10 cellular contexts compared by ENCODE assay signal in the genomic region with DNA sequence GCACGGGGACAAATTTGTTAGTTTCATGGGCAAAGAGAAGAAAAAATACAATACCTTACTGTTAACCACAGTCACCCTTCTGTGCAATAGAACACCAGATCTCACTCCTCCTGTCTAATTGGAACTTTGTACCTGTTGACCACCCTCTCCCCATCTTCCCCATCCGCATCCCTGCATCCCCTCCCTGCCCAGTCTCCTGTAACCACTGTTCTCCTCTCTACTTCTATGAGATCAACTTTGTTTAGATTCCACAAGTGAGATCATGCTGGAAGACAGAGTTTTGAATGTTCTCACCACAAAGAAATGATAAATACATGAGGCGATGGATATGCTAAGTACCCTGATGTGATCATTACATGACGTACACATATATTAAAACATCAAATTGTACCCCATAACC. TPM values are rescaled to one million over a fixed set of nuclear protein-coding genes. Genes with fewer than 3 reads are reported as not detected.
A peak's percentile ranks its signal among the peaks of the same experiment; 100 is the strongest.
DNase-seq lines count a peak whose midpoint lies in the region; ATAC-seq and TF ChIP-seq lines count a peak whose summit lies in the region.
"Had no signal": no experiment of that assay in that cellular context is flagged by ENCODE, and none has a peak within 500 bp of the region (broad histone marks: within the 10 kb centered on the region; RNA-seq: fewer than 3 reads in every experiment).

No MANE protein-coding gene starts in this region.

- CTCF ChIA-PET in Calu3 (lab: Charles Lee), result interaction anchor here (0.7 to 1.8 kb wide), 3 partner anchors 9 to 265 kb away, joined by 3 to 7 read pairs (median 4); a partner anchor contains a TSS

- ATAC-seq in GM18498 (IDR thresholded peaks at IDR 0.05; ENCODE audit: unreplicated experiment), result no peak
- ATAC-seq in GM19324 (IDR thresholded peaks at IDR 0.05; ENCODE audit: low FRiP score, unreplicated experiment), result no peak
- no peak for ATAC-seq in GM18909 (IDR thresholded peaks at IDR 0.05; ENCODE audit: poor library complexity, unreplicated experiment)
- ATAC-seq in GM18858 (IDR thresholded peaks at IDR 0.05; ENCODE audit: unreplicated experiment), result no peak

- no peak for DNase-seq in Calu3
- DNase-seq in M059J (ENCODE audit: low read depth), result peak; percentile 85
- no peak for DNase-seq in mesothelial cell of epicardium (ENCODE audit: low spot score in 2 of 2, unreplicated experiment in 2 of 2)
- DNase-seq: KBM-7, SHP77 treated with DMSO at 0.1 percent for 48 hours had no signal

- H3K36me3 Mint-ChIP-seq in Calu3 (ENCODE audit: insufficient read depth, unreplicated experiment) (peaks cover 17% of the 10 kb centered on the region), brain (peaks cover 80% of the 10 kb centered on the region), mesothelial cell of epicardium (peaks cover 32% of the 10 kb centered on the region)

- no TSS peak for BruUV-seq in Calu3 (replicated peaks; lab: Mats Ljungman, UMichigan)

- intact Hi-C loops in Calu3 (cut with micrococcal nuclease; ENCODE audit: unreplicated experiment), result loop anchor here (1.0 to 5.0 kb wide), 3 partner anchors 25 to 265 kb away; a partner anchor contains a TSS

- H3K4me3 Mint-ChIP-seq in Calu3 (ENCODE audit: low read depth, unreplicated experiment), result peak overlapping the region; percentile 31
- H3K4me3 Mint-ChIP-seq in brain, result no peak overlapping the region
- H3K4me3 Mint-ChIP-seq in mesothelial cell of epicardium, result no peak overlapping the region

- H3K27me3 Mint-ChIP-seq in Calu3 (ENCODE audit: unreplicated experiment), result no peaks in the 10 kb centered on the region
- H3K27me3 Mint-ChIP-seq in brain, result peaks cover 6% of the 10 kb centered on the region
- no peaks in the 10 kb centered on the region for H3K27me3 Mint-ChIP-seq in mesothelial cell of epicardium (ENCODE audit: low read depth)

- H3K27ac Mint-ChIP-seq in Calu3 (ENCODE audit: unreplicated experiment), result peak overlapping the region; percentile 90
- peak overlapping the region in 4 of 5 experiments; percentile 8 to 68 (median 41) for H3K27ac Mint-ChIP-seq in brain
- peak overlapping the region; percentile 76 for H3K27ac Mint-ChIP-seq in mesothelial cell of epicardium

- H3K9me3 Mint-ChIP-seq in Calu3 (ENCODE audit: low read depth, unreplicated experiment) (no peaks in the 10 kb centered on the region), brain (no peaks in the 10 kb centered on the region), mesothelial cell of epicardium (peaks cover 3% of the 10 kb centered on the region)

- TF ChIP-seq CTCF in Calu3 (IDR thresholded peaks at IDR 0.05; ENCODE audit: unreplicated experiment), result no peak
- TF ChIP-seq CTCF in brain (conservative IDR thresholded peaks at IDR 0.05), result no peak
- TF ChIP-seq CTCF in mesothelial cell of epicardium (IDR thresholded peaks at IDR 0.05; ENCODE audit: unreplicated experiment), result no peak

- H3K4me1 Mint-ChIP-seq in Calu3 (ENCODE audit: low read depth, unreplicated experiment) (peaks cover 58% of the 10 kb centered on the region), brain (peaks cover 25% of the 10 kb centered on the region), mesothelial cell of epicardium (peaks cover 17% of the 10 kb centered on the region)

RNA-seq across cellular contexts. Expression of a gene that starts 47.7 kb away (rescaled TPM):
- 33.0 and 37.5 TPM in 2 replicates for total RNA-seq in Calu3 (2022)
- total RNA-seq in M059J (2014; rRNA removed; shearing (Covaris generic)), result 8.1 and 15.6 TPM in 2 replicates
- 22.2 TPM for polyA plus RNA-seq in brain (ENCODE audit: insufficient read depth, low read depth, low replicate concordance)
- 40.5 to 44.9 TPM (median 43.3 TPM) in 3 replicates for total RNA-seq in mesothelial cell of epicardium

RNA-seq across cellular contexts. Expression of a gene that starts 49.8 kb away (rescaled TPM):
- 32.3 and 40.3 TPM in 2 replicates for total RNA-seq in Calu3 (2022)
- total RNA-seq in M059J (2014; rRNA removed; shearing (Covaris generic)), result 53.0 and 60.7 TPM in 2 replicates
- polyA plus RNA-seq in brain (ENCODE audit: insufficient read depth, low read depth, low replicate concordance), result 71.5 TPM
- total RNA-seq in mesothelial cell of epicardium, result 31.2 to 33.0 TPM (median 31.5 TPM) in 3 replicates
